In the genomic region with DNA sequence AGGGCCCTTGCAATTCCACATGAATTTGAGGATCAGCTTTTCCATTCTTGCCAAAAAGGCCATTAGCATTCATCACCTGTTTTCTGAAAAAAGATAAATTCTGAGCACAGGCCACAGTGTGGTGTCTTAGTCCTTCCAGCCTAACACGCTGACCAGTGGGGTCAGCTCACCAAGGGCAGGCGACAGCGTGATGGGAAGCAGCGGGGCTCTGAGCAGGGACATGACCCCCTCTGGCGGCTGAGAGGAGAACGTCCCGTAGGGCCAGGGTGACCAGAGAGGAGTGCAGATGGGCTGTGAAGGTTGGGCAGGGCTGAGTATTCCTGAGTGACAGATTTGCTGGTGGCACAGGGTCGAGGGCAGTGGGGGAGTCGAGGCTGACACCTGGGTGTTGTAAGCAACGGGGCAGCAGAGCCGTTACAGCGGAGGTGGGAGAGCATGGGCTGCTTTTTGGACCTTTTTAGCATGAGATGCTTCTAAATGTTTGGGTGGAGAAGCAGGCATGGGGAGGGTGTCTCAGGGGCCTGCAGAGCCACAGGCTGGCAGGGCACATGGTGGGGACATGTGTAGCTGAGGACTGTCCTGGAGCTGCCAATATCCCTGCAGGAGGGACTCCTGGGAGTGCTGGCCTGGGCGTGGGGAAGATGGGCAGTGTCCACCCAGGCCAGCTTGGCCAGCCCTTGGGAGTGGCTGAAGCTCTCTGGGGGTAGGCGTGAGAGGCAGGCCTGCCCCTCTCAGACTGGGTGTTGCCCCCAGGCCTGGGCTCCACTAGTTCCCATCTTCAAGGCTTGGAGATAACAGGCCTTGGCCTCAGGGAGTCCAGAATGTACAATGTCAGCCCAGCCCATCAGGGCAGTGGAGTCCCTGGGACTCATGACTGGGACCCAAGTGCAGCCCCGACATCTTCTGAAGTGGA, we compare ENCODE assay signal across 8 cellular contexts. TPM values are rescaled to one million over a fixed set of nuclear protein-coding genes. Genes with fewer than 3 reads are reported as not detected.
DNase-seq lines count a peak whose midpoint lies in the region; ATAC-seq, FAIRE-seq and TF ChIP-seq lines count a peak whose summit lies in the region.

No MANE protein-coding gene starts in this region.

- FAIRE-seq in TTC549 (lab: Jason Lieb, UNC) (peak; percentile 78), K562 (lab: Jason Lieb, UNC) (peak; percentile 98)

- WGBS in K562 (ENCODE audit: insufficient coverage, low coverage, missing lambda C conversion rate) = 12% methylated on average over 15 of the region's 15 CpGs
- WGBS in smooth muscle cell (ENCODE audit: low lambda C conversion rate) = 25% methylated on average over 15 of the region's 15 CpGs

- no peak; the same call in 1 of the 2 replicates for TF ChIP-seq EP300 in K562 (IDR thresholded peaks at IDR 0.05; ENCODE audit: low read length)

- no TSS peak for BruUV-seq in K562 (replicated peaks; lab: Mats Ljungman, UMichigan)

- H2AFZ ChIP-seq in K562 (ENCODE audit: low read depth, low read length) = peak overlapping the region; percentile 84
- H2AFZ ChIP-seq in smooth muscle cell (ENCODE audit: low read depth) = no peak overlapping the region

- peak; percentile 44 for DNase-seq in NCI-H2029 treated with DMSO at 0.1 percent for 48 hours (lab: John Stamatoyannopoulos, UW)
- peak; percentile 79 to 94 (median 86) for DNase-seq in K562 (ENCODE audit: extremely low read depth in 1 of 4, low spot score in 3 of 4)
- DNase-seq in iPS-NIHi11 (ENCODE audit: low spot score) = peak; percentile 90
- DNase-seq in smooth muscle cell (lab: John Stamatoyannopoulos, UW; ENCODE audit: unreplicated experiment) = peak; percentile 39

- in situ Hi-C loops in K562 (cut with MboI) = loop anchor here (5.0 kb wide), 1 partner anchor 119 kb away; no protein-coding TSS in a partner anchor

- H4K20me1 ChIP-seq in K562 (replicated peaks; ENCODE audit: control insufficient read depth, insufficient read depth, low read length) (no peaks in the 10 kb centered on the region), smooth muscle cell (ENCODE audit: low read depth) (no peaks in the 10 kb centered on the region)

- H3K27me3 ChIP-seq in K562 (ENCODE audit: control insufficient read depth in 2 of 2, insufficient read depth in 2 of 2, low read length in 2 of 2) (no peaks in the 10 kb centered on the region), smooth muscle cell (ENCODE audit: low read depth) (no peaks in the 10 kb centered on the region)

- TF ChIP-seq RAD21 in K562 (CRISPR knock-in tag; conservative IDR thresholded peaks at IDR 0.05 in 1 of 2, IDR thresholded peaks at IDR 0.05 in 1 of 2) = peak; percentile 96 to 99

- H3K9me1 ChIP-seq in K562 (ENCODE audit: control insufficient read depth, insufficient read depth, low read length) = no peaks in the 10 kb centered on the region

- peaks cover 7% of the 10 kb centered on the region; the same call in 2 of the 3 replicates for H3K79me2 ChIP-seq in K562 (ENCODE audit: control insufficient read depth, insufficient read depth, low read length)
- H3K79me2 ChIP-seq in smooth muscle cell (ENCODE audit: low read depth) = peaks cover 8% of the 10 kb centered on the region

- H3F3A ChIP-seq in smooth muscle cell (ENCODE audit: low read depth) = no peaks in the 10 kb centered on the region

- H3K9me3 ChIP-seq in K562 (replicated peaks; ENCODE audit: control insufficient read depth, insufficient read depth, low read depth, low read length) (0 out of 2 replicates have a peak, but pooled peaks cover 2% of the 10 kb centered on the region), smooth muscle cell (replicated peaks; ENCODE audit: low read depth) (no peaks in the 10 kb centered on the region)

- no peak overlapping the region for H3K4me3 ChIP-seq in K562
- no peak overlapping the region for H3K4me3 ChIP-seq in smooth muscle cell

- H3K27ac ChIP-seq in K562 (ENCODE audit: extremely low read depth, low read depth, low read length) (no peak overlapping the region), smooth muscle cell (ENCODE audit: low read depth) (peak overlapping the region; percentile 68)

- ATAC-seq in K562 (peak; percentile 88), GM21528 (IDR thresholded peaks at IDR 0.05; ENCODE audit: low FRiP score, unreplicated experiment) (no peak), HG02623 (IDR thresholded peaks at IDR 0.05; ENCODE audit: unreplicated experiment) (no peak)

- CTCF ChIA-PET in K562 (lab: Yijun Ruan, JAX; ENCODE audit: low intra/inter-chr PET ratio) = interaction anchor here (0.7 to 2.1 kb wide), 3 partner anchors 48 to 117 kb away, joined by 3 to 6 read pairs (median 4); no protein-coding TSS in a partner anchor

- intact Hi-C loops in K562 (cut with micrococcal nuclease) = loop anchor here (2.0 to 5.0 kb wide), 3 partner anchors 48 to 394 kb away; partner anchors contain the start of gene ATAD3A

- TF ChIP-seq CTCF in GM12872 (IDR thresholded peaks at IDR 0.05; ENCODE audit: insufficient read depth, low read depth, low read length) (peak; percentile 97), K562 (IDR thresholded peaks at IDR 0.05 in 2 of 3, conservative IDR thresholded peaks at IDR 0.05 in 1 of 3; ENCODE audit: insufficient read depth in 2 of 3, low read depth in 1 of 3, low read length in 3 of 3) (peak; percentile 98 to 100 (median 99)), smooth muscle cell (IDR thresholded peaks at IDR 0.05; ENCODE audit: borderline replicate concordance, insufficient read depth, poor library complexity, severe bottlenecking) (peak; percentile 82)

- TF ChIP-seq POLR2A in K562 (conservative IDR thresholded peaks at IDR 0.05) = no peak

- H3K4me2 ChIP-seq in K562 (ENCODE audit: insufficient read depth, low read length) (no peak overlapping the region), smooth muscle cell (no peak overlapping the region)

- peaks cover 12 to 56% of the 10 kb centered on the region in 2 experiments; a peak in 4 of 5 replicates for H3K4me1 ChIP-seq in K562 (replicated peaks in 1 of 2; ENCODE audit: control insufficient read depth in 2 of 2, insufficient read depth in 2 of 2, low read length in 2 of 2)
- peaks cover 8% of the 10 kb centered on the region for H3K4me1 ChIP-seq in smooth muscle cell (ENCODE audit: low read depth)

- H3K36me3 ChIP-seq in K562 (ENCODE audit: control insufficient read depth, insufficient read depth, low read length) = no peaks in the 10 kb centered on the region
- no peaks in the 10 kb centered on the region for H3K36me3 ChIP-seq in smooth muscle cell (ENCODE audit: low read depth)

- H3K9ac ChIP-seq in K562 (ENCODE audit: insufficient read depth in 1 of 2, low read depth in 2 of 2, low read length in 2 of 2) (peak overlapping the region; percentile 4 to 72; a peak in 3 of 4 replicates), smooth muscle cell (ENCODE audit: low read depth) (no peak overlapping the region)

- POLR2A ChIA-PET in K562 (lab: Yijun Ruan, JAX) = interaction anchor here (0.6 to 1.3 kb wide), 11 partner anchors 10 to 879 kb away, joined by 3 to 5 read pairs (median 3); no protein-coding TSS in a partner anchor

RNA-seq across cellular contexts. Expression of gene CALML6, which starts 8.6 kb away (rescaled TPM):
- 0.56 and 0.69 TPM in 2 replicates for total RNA-seq in K562 (2011; cell fraction: chromatin; rRNA removed; ENCODE audit: low replicate concordance)
- total RNA-seq in K562 (2011; cell fraction: nucleolus; rRNA removed) = 0.33 and 0.39 TPM in 2 replicates
- not detected in 2 replicates for total RNA-seq in K562 (2011; cell fraction: nucleoplasm; rRNA removed)
- total RNA-seq in K562 (2014; rRNA removed) (not detected in 2 replicates), K562 (2014; rRNA removed; fragmentation: Illumina TruSeq; extraction: Trizol) (not detected in 2 replicates), K562 (2015; rRNA removed; fragmentation: Illumina TruSeq; extraction: Trizol) (not detected in 2 replicates), K562 (2021) (not detected in 2 replicates), smooth muscle cell (1.3 TPM in 1 of 2 replicates, not detected in the other)
- polyA plus RNA-seq in K562 (2011; rRNA removed) (0.14 TPM in 1 of 2 replicates, not detected in the other), K562 (2014; fragmentation: Illumina TruSeq; extraction: Trizol) (not detected in 2 replicates), K562 (2014; fragmentation: Nextera tagmentation; extraction: Ambion mirVana) (not detected), K562 (2014; rRNA removed) (0.16 TPM in 1 of 2 replicates, not detected in the other), smooth muscle cell (0.18 and 0.46 TPM in 2 replicates)
- not detected in 2 replicates for polyA plus RNA-seq in K562 (2011; cell fraction: cytosol; rRNA removed)
- polyA plus RNA-seq in K562 (2011; cell fraction: nucleus; rRNA removed) = 0.10 and 0.68 TPM in 2 replicates
- 0.08 and 0.53 TPM in 2 replicates for polyA plus RNA-seq in K562 (2012)
- polyA minus RNA-seq in K562 (2011; rRNA and poly(A)+ RNA removed) = not detected in 2 replicates
- not detected in 2 replicates for polyA minus RNA-seq in K562 (2011; cell fraction: cytosol; rRNA and poly(A)+ RNA removed)
- not detected in 2 replicates for polyA minus RNA-seq in K562 (2011; cell fraction: nucleus; rRNA and poly(A)+ RNA removed)

RNA-seq across cellular contexts. Expression of gene TMEM52, which starts 12.6 kb away (rescaled TPM):
- total RNA-seq in K562 (2011; cell fraction: chromatin; rRNA removed; ENCODE audit: low replicate concordance) = 5.7 and 20.2 TPM in 2 replicates
- 23.0 and 23.7 TPM in 2 replicates for total RNA-seq in K562 (2011; cell fraction: nucleolus; rRNA removed)
- total RNA-seq in K562 (2011; cell fraction: nucleoplasm; rRNA removed) = 12.5 and 15.1 TPM in 2 replicates
- total RNA-seq in K562 (2014; rRNA removed) (19.2 and 24.9 TPM in 2 replicates), K562 (2014; rRNA removed; fragmentation: Illumina TruSeq; extraction: Trizol) (1.9 and 4.3 TPM in 2 replicates), K562 (2015; rRNA removed; fragmentation: Illumina TruSeq; extraction: Trizol) (6.8 and 7.9 TPM in 2 replicates), K562 (2021) (21.5 and 22.5 TPM in 2 replicates), smooth muscle cell (0.18 and 0.45 TPM in 2 replicates)
- polyA plus RNA-seq in K562 (2011; rRNA removed) (6.8 and 10.6 TPM in 2 replicates), K562 (2014; fragmentation: Illumina TruSeq; extraction: Trizol) (14.1 and 18.1 TPM in 2 replicates), K562 (2014; fragmentation: Nextera tagmentation; extraction: Ambion mirVana) (1 to 10 TPM in 1 of 2 experiments, under 1 TPM in 1; 0.37 to 1.4 TPM), K562 (2014; rRNA removed) (15.3 and 17.2 TPM in 2 replicates), smooth muscle cell (1.7 and 7.4 TPM in 2 replicates)
- 17.0 and 45.9 TPM in 2 replicates for polyA plus RNA-seq in K562 (2011; cell fraction: cytosol; rRNA removed)
- 31.9 and 53.9 TPM in 2 replicates for polyA plus RNA-seq in K562 (2011; cell fraction: nucleus; rRNA removed)
- polyA plus RNA-seq in K562 (2012) = 8.9 and 9.5 TPM in 2 replicates
- polyA minus RNA-seq in K562 (2011; rRNA and poly(A)+ RNA removed) = 2.1 and 3.8 TPM in 2 replicates
- polyA minus RNA-seq in K562 (2011; cell fraction: cytosol; rRNA and poly(A)+ RNA removed) = 8.1 and 9.6 TPM in 2 replicates
- 5.1 and 6.1 TPM in 2 replicates for polyA minus RNA-seq in K562 (2011; cell fraction: nucleus; rRNA and poly(A)+ RNA removed)

RNA-seq across cellular contexts. Expression of gene GNB1, which starts 15.6 kb away (rescaled TPM):
- total RNA-seq in K562 (2011; cell fraction: chromatin; rRNA removed; ENCODE audit: low replicate concordance) = 190 and 209 TPM in 2 replicates
- 83.4 and 90.4 TPM in 2 replicates for total RNA-seq in K562 (2011; cell fraction: nucleolus; rRNA removed)
- 169 and 203 TPM in 2 replicates for total RNA-seq in K562 (2011; cell fraction: nucleoplasm; rRNA removed)
- total RNA-seq in K562 (2014; rRNA removed) (46.9 and 60.9 TPM in 2 replicates), K562 (2014; rRNA removed; fragmentation: Illumina TruSeq; extraction: Trizol) (113 and 114 TPM in 2 replicates), K562 (2015; rRNA removed; fragmentation: Illumina TruSeq; extraction: Trizol) (106 and 111 TPM in 2 replicates), K562 (2021) (289 and 309 TPM in 2 replicates), smooth muscle cell (188 and 208 TPM in 2 replicates)
- polyA plus RNA-seq in K562 (2011; rRNA removed) (240 and 308 TPM in 2 replicates), K562 (2014; fragmentation: Illumina TruSeq; extraction: Trizol) (293 and 388 TPM in 2 replicates), K562 (2014; fragmentation: Nextera tagmentation; extraction: Ambion mirVana) (10 to 100 TPM; 34.3 to 45.1 TPM), K562 (2014; rRNA removed) (147 and 159 TPM in 2 replicates), smooth muscle cell (265 and 293 TPM in 2 replicates)
- 264 and 290 TPM in 2 replicates for polyA plus RNA-seq in K562 (2011; cell fraction: cytosol; rRNA removed)
- 160 and 176 TPM in 2 replicates for polyA plus RNA-seq in K562 (2011; cell fraction: nucleus; rRNA removed)
- 213 and 306 TPM in 2 replicates for polyA plus RNA-seq in K562 (2012)
- polyA minus RNA-seq in K562 (2011; rRNA and poly(A)+ RNA removed) = 343 and 352 TPM in 2 replicates
- polyA minus RNA-seq in K562 (2011; cell fraction: cytosol; rRNA and poly(A)+ RNA removed) = 206 and 275 TPM in 2 replicates
- polyA minus RNA-seq in K562 (2011; cell fraction: nucleus; rRNA and poly(A)+ RNA removed) = 31.1 and 59.9 TPM in 2 replicates

Comparison
In these comparisons a context has a peak if more than half of its experiments do, and no peak if none do; other contexts are left out.
1. DNase-seq: peak in every context shown above with its lines; median percentile 90 in iPS-NIHi11; 86 in K562; 44 in NCI-H2029 treated with DMSO at 0.1 percent for 48 hours; 39 in smooth muscle cell.